29 cellular contexts compared by ENCODE assay signal in genomic region chr3:144477593-144477992, GRCh38.
"Had no signal": no experiment of that assay in that cellular context is flagged by ENCODE, and none has a peak within 500 bp of the region (broad histone marks: within the 10 kb centered on the region; RNA-seq: fewer than 3 reads in every experiment).

No MANE protein-coding gene starts in this region.

- H3K9ac ChIP-seq: parathyroid adenoma had no signal

- H2AFZ ChIP-seq: parathyroid adenoma had no signal

- H3K4me1 ChIP-seq: parathyroid adenoma, psoas muscle, right lobe of liver, spleen, suprapubic skin, testis, tibial artery, transverse colon, upper lobe of right lung, uterus had no signal

- H3K27ac ChIP-seq: ovary, parathyroid adenoma, psoas muscle, right lobe of liver, skin epidermis, spleen, suprapubic skin, testis, tibial artery, transverse colon, upper lobe of right lung, uterus had no signal

- H3K4me2 ChIP-seq: smooth muscle cell had no signal

- H3K27me3 ChIP-seq: ovary, right lobe of liver, spleen, suprapubic skin, testis, tibial artery, transverse colon, upper lobe of right lung, uterus had no signal

- H3K4me3 ChIP-seq: ovary, psoas muscle, right lobe of liver, skin epidermis, smooth muscle cell, spleen, suprapubic skin, testis, tibial artery, transverse colon, upper lobe of right lung, uterus had no signal

- H3K9me3 ChIP-seq: ovary, psoas muscle, right lobe of liver, spleen, suprapubic skin, testis, tibial artery, transverse colon, upper lobe of right lung, uterus had no signal

- H3K36me3 ChIP-seq: ovary, right lobe of liver, spleen, suprapubic skin, tibial artery, transverse colon, upper lobe of right lung, uterus had no signal

- DNase-seq: naive thymus-derived CD8-positive, alpha-beta T cell; nephron progenitor cell; occipital lobe; ovary; posterior cingulate gyrus; psoas muscle; right cardiac atrium; right lobe of liver; spleen; stimulated activated CD4-positive, alpha-beta T cell treated with anti-CD3 and anti-CD28 coated beads, Interleukin-12 subunit alpha, Interleukin-12 subunit beta, amount 100 ng/mL, for 4 hours; stimulated activated CD4-positive, alpha-beta T cell treated with anti-CD3 and anti-CD28 coated beads, Interleukin-1b, Interleukin-23, amount 100 ng/mL, for 48 hours; stimulated activated CD4-positive, alpha-beta T cell treated with anti-CD3 and anti-CD28 coated beads, Interleukin-4, amount 100 ng/mL, for 1 hour; stimulated activated CD4-positive, alpha-beta T cell treated with anti-CD3 and anti-CD28 coated beads, Interleukin-4, amount 100 ng/mL, for 4 hours; stimulated activated CD8-positive, alpha-beta memory T cell treated with anti-CD3 and anti-CD28 coated beads, Interleukin-4, amount 100 ng/mL, for 48 hours; stimulated activated naive CD4-positive, alpha-beta T cell; stimulated activated naive CD8-positive, alpha-beta T cell treated with anti-CD3 and anti-CD28 coated beads, Interleukin-15, amount 100 ng/mL, for 72 hours; stimulated activated naive CD8-positive, alpha-beta T cell treated with anti-CD3 and anti-CD28 coated beads, Interleukin-15, Interleukin-2, amounts not matched to agents 100 U/mL and 50 U/mL, for 24 hours; substantia nigra; testis; tibial artery; transverse colon; upper lobe of right lung; uterus had no signal

- ATAC-seq: naive thymus-derived CD8-positive, alpha-beta T cell; natural killer cell treated with Interleukin-12 subunit alpha and Interleukin-12 subunit beta and Interleukin-15 and Interleukin-18, amount 100 ng/mL, for 72 hours; psoas muscle; right cardiac atrium; right lobe of liver; stimulated activated memory B cell treated with anti-CD40 and anti-IgM and Interleukin-4, amounts not matched to agents 10 μg/mL and 1 μg/mL and 100 μg/mL, for 72 hours; stimulated activated naive CD8-positive, alpha-beta T cell treated with anti-CD3 and anti-CD28 coated beads, Interleukin-15, amount 100 ng/mL, for 72 hours; stimulated activated naive CD8-positive, alpha-beta T cell treated with anti-CD3 and anti-CD28 coated beads, Interleukin-15, Interleukin-2, amounts not matched to agents 100 U/mL and 50 U/mL, for 24 hours; upper lobe of right lung had no signal
